ENCODE assay signal across 1 cellular context in the genomic region with DNA sequence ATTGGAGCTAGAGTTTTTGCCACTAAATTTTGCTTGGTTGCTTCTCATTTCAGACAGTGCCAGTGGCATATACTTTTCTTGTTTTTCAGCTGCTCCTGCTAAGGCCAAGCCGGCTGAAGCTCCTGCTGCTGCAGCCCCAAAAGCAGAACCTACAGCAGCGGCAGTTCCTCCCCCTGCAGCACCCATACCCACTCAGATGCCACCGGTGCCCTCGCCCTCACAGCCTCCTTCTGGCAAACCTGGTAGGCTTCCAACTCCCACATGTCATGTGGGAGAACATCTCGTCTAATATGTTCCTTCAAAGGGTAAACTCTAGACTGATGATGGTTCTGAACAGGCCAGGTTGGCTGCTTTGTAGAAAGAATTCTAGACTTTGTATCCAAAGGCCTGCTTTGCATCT.
TF ChIP-seq lines count a peak whose summit lies in the region.

No MANE protein-coding gene starts in this region.

TF ChIP-seq in GM23338, 12 proteins besides CTCF, POLR2A, EP300 and RAD21 (continued from another document):
- TF ChIP-seq, protein P1, sequence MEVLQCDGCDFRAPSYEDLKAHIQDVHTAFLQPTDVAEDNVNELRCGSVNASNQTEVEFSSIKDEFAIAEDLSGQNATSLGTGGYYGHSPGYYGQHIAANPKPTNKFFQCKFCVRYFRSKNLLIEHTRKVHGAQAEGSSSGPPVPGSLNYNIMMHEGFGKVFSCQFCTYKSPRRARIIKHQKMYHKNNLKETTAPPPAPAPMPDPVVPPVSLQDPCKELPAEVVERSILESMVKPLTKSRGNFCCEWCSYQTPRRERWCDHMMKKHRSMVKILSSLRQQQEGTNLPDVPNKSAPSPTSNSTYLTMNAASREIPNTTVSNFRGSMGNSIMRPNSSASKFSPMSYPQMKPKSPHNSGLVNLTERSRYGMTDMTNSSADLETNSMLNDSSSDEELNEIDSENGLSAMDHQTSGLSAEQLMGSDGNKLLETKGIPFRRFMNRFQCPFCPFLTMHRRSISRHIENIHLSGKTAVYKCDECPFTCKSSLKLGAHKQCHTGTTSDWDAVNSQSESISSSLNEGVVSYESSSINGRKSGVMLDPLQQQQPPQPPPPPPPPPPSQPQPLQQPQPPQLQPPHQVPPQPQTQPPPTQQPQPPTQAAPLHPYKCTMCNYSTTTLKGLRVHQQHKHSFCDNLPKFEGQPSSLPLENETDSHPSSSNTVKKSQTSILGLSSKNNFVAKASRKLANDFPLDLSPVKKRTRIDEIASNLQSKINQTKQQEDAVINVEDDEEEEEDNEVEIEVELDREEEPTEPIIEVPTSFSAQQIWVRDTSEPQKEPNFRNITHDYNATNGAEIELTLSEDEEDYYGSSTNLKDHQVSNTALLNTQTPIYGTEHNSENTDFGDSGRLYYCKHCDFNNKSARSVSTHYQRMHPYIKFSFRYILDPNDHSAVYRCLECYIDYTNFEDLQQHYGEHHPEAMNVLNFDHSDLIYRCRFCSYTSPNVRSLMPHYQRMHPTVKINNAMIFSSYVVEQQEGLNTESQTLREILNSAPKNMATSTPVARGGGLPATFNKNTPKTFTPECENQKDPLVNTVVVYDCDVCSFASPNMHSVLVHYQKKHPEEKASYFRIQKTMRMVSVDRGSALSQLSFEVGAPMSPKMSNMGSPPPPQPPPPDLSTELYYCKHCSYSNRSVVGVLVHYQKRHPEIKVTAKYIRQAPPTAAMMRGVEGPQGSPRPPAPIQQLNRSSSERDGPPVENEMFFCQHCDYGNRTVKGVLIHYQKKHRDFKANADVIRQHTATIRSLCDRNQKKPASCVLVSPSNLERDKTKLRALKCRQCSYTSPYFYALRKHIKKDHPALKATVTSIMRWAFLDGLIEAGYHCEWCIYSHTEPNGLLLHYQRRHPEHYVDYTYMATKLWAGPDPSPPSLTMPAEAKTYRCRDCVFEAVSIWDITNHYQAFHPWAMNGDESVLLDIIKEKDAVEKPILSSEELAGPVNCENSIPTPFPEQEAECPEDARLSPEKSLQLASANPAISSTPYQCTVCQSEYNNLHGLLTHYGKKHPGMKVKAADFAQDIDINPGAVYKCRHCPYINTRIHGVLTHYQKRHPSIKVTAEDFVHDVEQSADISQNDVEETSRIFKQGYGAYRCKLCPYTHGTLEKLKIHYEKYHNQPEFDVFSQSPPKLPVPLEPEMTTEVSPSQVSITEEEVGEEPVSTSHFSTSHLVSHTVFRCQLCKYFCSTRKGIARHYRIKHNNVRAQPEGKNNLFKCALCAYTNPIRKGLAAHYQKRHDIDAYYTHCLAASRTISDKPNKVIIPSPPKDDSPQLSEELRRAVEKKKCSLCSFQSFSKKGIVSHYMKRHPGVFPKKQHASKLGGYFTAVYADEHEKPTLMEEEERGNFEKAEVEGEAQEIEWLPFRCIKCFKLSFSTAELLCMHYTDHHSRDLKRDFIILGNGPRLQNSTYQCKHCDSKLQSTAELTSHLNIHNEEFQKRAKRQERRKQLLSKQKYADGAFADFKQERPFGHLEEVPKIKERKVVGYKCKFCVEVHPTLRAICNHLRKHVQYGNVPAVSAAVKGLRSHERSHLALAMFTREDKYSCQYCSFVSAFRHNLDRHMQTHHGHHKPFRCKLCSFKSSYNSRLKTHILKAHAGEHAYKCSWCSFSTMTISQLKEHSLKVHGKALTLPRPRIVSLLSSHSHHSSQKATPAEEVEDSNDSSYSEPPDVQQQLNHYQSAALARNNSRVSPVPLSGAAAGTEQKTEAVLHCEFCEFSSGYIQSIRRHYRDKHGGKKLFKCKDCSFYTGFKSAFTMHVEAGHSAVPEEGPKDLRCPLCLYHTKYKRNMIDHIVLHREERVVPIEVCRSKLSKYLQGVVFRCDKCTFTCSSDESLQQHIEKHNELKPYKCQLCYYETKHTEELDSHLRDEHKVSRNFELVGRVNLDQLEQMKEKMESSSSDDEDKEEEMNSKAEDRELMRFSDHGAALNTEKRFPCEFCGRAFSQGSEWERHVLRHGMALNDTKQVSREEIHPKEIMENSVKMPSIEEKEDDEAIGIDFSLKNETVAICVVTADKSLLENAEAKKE (CRISPR knock-in tag; IDR thresholded peaks at IDR 0.05), result no peak
- no peak for TF ChIP-seq POLR2AphosphoS5 (IDR thresholded peaks at IDR 0.05; ENCODE audit: low read depth)
- TF ChIP-seq JUNB (IDR thresholded peaks at IDR 0.05; ENCODE audit: unreplicated experiment), result no peak
- no peak for TF ChIP-seq STAT1 (IDR thresholded peaks at IDR 0.05; ENCODE audit: unreplicated experiment)
TF ChIP-seq in GM23338: peak in this region for 0.
